1 cellular context compared by ENCODE assay signal in genomic region chr12:57646659-57647049, GRCh38. TPM values are rescaled to one million over a fixed set of nuclear protein-coding genes. Genes with fewer than 3 reads are reported as not detected.
"Had no signal": no experiment of that assay in that cellular context is flagged by ENCODE, and none has a peak within 500 bp of the region (broad histone marks: within the 10 kb centered on the region; RNA-seq: fewer than 3 reads in every experiment).

No MANE protein-coding gene starts in this region.

RNA-seq across cellular contexts. Expression of gene B4GALNT1, which starts 13.7 kb away (rescaled TPM):
- polyA plus RNA-seq: naive thymus-derived CD8-positive, alpha-beta T cell had no signal

RNA-seq across cellular contexts. Expression of gene ARHGEF25, which starts 35.4 kb away (rescaled TPM):
- polyA plus RNA-seq: naive thymus-derived CD8-positive, alpha-beta T cell had no signal
